ENCODE assay signal across 22 cellular contexts in genomic region chr1:86731416-86731815, GRCh38.
"Had no signal": no experiment of that assay in that cellular context is flagged by ENCODE, and none has a peak within 500 bp of the region (broad histone marks: within the 10 kb centered on the region; RNA-seq: fewer than 3 reads in every experiment).

No MANE protein-coding gene starts in this region.

- ATAC-seq: Panc1, PC-3 had no signal

- DNase-seq: Kasumi-1, MM.1S, NCI-H1092 treated with DMSO at 0.1 percent for 48 hours, NCI-H1436, NCI-H187, NCI-H2029, NCI-H2081 treated with DMSO at 0.1 percent for 48 hours, NCI-H2171, NCI-H226, NCI-H446, NCI-H510A, NCI-H524 treated with DMSO at 0.1 percent for 48 hours, NCI-H69, NCI-H774, PC-3, SHP77, SK-N-SH had no signal

- FAIRE-seq: HTR-8/SVneo had no signal

- H3K27ac ChIP-seq: HL-60, KMS-11, RWPE1 had no signal

- H3K9me3 ChIP-seq: SK-N-SH had no signal

- H3K4me2 ChIP-seq: KMS-11, SK-N-SH had no signal

- H3K9ac ChIP-seq: KMS-11, SK-N-SH had no signal
